Comparison of ENCODE assay signal across 8 cellular contexts in the genomic region with DNA sequence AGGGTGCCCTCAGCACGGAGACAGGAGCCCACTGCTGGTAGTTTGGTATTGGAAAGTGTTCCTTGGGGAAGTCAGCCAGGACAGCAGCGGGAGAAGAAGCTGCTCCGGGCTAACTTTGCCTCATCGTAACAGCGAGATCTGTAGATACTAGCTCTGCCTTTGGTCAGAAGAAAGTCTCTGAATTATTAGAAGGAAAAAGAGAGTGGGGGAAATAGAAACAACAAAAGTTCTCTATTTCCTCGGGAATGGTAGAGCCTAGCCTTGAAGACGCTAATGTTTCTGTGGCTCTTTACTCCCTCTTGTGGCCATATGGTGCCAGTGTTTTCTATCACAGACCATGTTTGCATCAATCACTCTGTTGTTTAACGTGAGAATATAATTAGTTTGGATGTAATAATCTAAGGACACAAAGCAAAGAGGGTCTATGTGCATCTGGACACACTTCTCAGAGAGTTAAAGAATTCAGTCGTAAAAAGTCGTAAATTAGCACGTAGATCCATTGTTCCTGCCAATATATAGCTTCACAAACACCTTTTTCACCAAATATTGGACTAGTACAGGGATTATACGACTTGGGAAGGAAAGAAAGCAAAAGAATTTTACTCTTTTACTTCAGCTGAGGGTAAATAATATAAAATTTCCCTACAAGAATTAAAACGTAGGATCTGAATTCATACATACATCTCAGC. TPM values are rescaled to one million over a fixed set of nuclear protein-coding genes. Genes with fewer than 3 reads are reported as not detected.
A peak's percentile ranks its signal among the peaks of the same experiment; 100 is the strongest.
DNase-seq lines count a peak whose midpoint lies in the region; ATAC-seq, FAIRE-seq and TF ChIP-seq lines count a peak whose summit lies in the region.

No MANE protein-coding gene starts in this region.

- CTCF ChIA-PET in HepG2 (lab: Yijun Ruan, JAX; ENCODE audit: low intra/inter-chr PET ratio, low total read pairs), result interaction anchor here (1.3 to 3.7 kb wide), 3 partner anchors 144 to 424 kb away, joined by 3 to 44 read pairs (median 14); a partner anchor contains a TSS

- H3K9ac ChIP-seq in HepG2 (ENCODE audit: insufficient read depth, low read depth, low read length), result peak overlapping the region; percentile 19; the same call in 1 of the 2 replicates

- peak; percentile 77 for ATAC-seq in GM18907 (IDR thresholded peaks at IDR 0.05; ENCODE audit: unreplicated experiment)
- ATAC-seq in HG03342 (IDR thresholded peaks at IDR 0.05; ENCODE audit: unreplicated experiment), result peak; percentile 74
- ATAC-seq in HepG2, result peak; percentile 93

- no TSS peak for BruUV-seq in HepG2 (replicated peaks; lab: Mats Ljungman, UMichigan)

- no peak for TF ChIP-seq EP300 in HepG2 (IDR thresholded peaks at IDR 0.05; ENCODE audit: low read depth in 2 of 2, low read length in 2 of 2)
- TF ChIP-seq EP300 in HepG2 (CRISPR knock-in tag; IDR thresholded peaks at IDR 0.05; ENCODE audit: borderline replicate concordance), result no peak

- no peaks in the 10 kb centered on the region for H3K36me3 ChIP-seq in HepG2 (replicated peaks in 1 of 2; ENCODE audit: control insufficient read depth in 1 of 2, insufficient read depth in 2 of 2, low read length in 2 of 2)

- TF ChIP-seq POLR2A in HepG2 (IDR thresholded peaks at IDR 0.05; ENCODE audit: insufficient read depth in 1 of 2, low read depth in 2 of 2, low read length in 2 of 2), result no peak

- H3K27ac ChIP-seq in HepG2 (ENCODE audit: extremely low read length, insufficient read depth, low read length), result no peak overlapping the region

- peak overlapping the region; percentile 85 for H2AFZ ChIP-seq in HepG2 (ENCODE audit: low read length)

- no peaks in the 10 kb centered on the region for H4K20me1 ChIP-seq in HepG2 (ENCODE audit: insufficient read depth, low read length)

- TF ChIP-seq CTCF in HepG2 (CRISPR knock-in tag; IDR thresholded peaks at IDR 0.05), result peak; percentile 87

- POLR2A ChIA-PET in HepG2 (lab: Yijun Ruan, JAX), result no interaction called here

- intact Hi-C loops in HepG2 (cut with micrococcal nuclease; ENCODE audit: unreplicated experiment), result loop anchor here (1.0 to 5.0 kb wide), 6 partner anchors 95 to 424 kb away; a partner anchor contains a TSS

- DNase-seq in C1 segment of cervical spinal cord (lab: John Stamatoyannopoulos, UW) (peak in 12 of 14 donors; percentile 36 to 82 (median 54)), NCI-H345 (lab: John Stamatoyannopoulos, UW) (peak; percentile 52), ecto neural progenitor cell (ENCODE audit: low spot score) (peak; percentile 67), HepG2 (ENCODE audit: low spot score) (peak; percentile 57)
- peak; percentile 23 for DNase-seq in activated CD4-positive, alpha-beta T cell treated with anti-CD3 and anti-CD28 coated beads for 1 hour
- DNase-seq in stimulated activated CD8-positive, alpha-beta memory T cell treated with anti-CD3 and anti-CD28 coated beads, Interleukin-7, amount 100 ng/mL, for 1 hour (ENCODE audit: low read depth in 2 of 2), result peak; percentile 19 to 20

- no peaks in the 10 kb centered on the region for H3K79me2 ChIP-seq in HepG2 (ENCODE audit: insufficient read depth, low read length)

- H3K4me1 ChIP-seq in HepG2 (ENCODE audit: insufficient read depth, low read length), result peaks cover 15% of the 10 kb centered on the region

- H3K9me3 ChIP-seq in HepG2 (ENCODE audit: low read length), result no peaks in the 10 kb centered on the region

- in situ Hi-C loops in HepG2 (cut with HindIII; ENCODE audit: extremely low pct_ligation_motif_present, low pct_unique_long_range_greater_than_20kb), result loop anchor here (10.0 kb wide), 2 partner anchors 387 to 427 kb away; a partner anchor contains a TSS

- peak overlapping the region; percentile 91 for H3K4me2 ChIP-seq in HepG2 (ENCODE audit: low read depth, low read length)

- peak overlapping the region; percentile 44 to 61 (median 53) for H3K4me3 ChIP-seq in HepG2 (replicated peaks in 1 of 3; ENCODE audit: insufficient read depth in 1 of 3, low read depth in 2 of 3, low read length in 3 of 3)

- 8% methylated on average over 13 of the region's 13 CpGs for WGBS in HepG2 (ENCODE audit: low lambda C conversion rate)

- TF ChIP-seq RAD21 in HepG2 (CRISPR knock-in tag; IDR thresholded peaks at IDR 0.05), result peak; percentile 79

- H3K27me3 ChIP-seq in HepG2 (ENCODE audit: control insufficient read depth in 1 of 2, insufficient read depth in 2 of 2, low read length in 2 of 2), result 0 out of 5 replicates have a peak, but pooled peaks cover 0 to 1% of the 10 kb centered on the region in 2 experiments

- FAIRE-seq in HepG2 (lab: Jason Lieb, UNC), result peak; percentile 74

TF ChIP-seq in HepG2, 621 proteins besides CTCF, POLR2A, EP300 and RAD21 (continues in another document):
- TF ChIP-seq SNAPC2 (CRISPR knock-in tag; IDR thresholded peaks at IDR 0.05) (0 out of 2 replicates have a peak, but pooled peaks have one; percentile 33), ZNF564 (CRISPR knock-in tag; IDR thresholded peaks at IDR 0.05) (peak; percentile 58; the same call in 1 of the 2 replicates), BCL6 (CRISPR knock-in tag; IDR thresholded peaks at IDR 0.05) (0 out of 2 replicates have a peak, but pooled peaks have one; percentile 6), NFATC3 (CRISPR knock-in tag; IDR thresholded peaks at IDR 0.05) (0 out of 2 replicates have a peak, but pooled peaks have one; percentile 19), SSRP1 (CRISPR knock-in tag; IDR thresholded peaks at IDR 0.05) (0 out of 2 replicates have a peak, but pooled peaks have one; percentile 33)
- TF ChIP-seq, protein P1, sequence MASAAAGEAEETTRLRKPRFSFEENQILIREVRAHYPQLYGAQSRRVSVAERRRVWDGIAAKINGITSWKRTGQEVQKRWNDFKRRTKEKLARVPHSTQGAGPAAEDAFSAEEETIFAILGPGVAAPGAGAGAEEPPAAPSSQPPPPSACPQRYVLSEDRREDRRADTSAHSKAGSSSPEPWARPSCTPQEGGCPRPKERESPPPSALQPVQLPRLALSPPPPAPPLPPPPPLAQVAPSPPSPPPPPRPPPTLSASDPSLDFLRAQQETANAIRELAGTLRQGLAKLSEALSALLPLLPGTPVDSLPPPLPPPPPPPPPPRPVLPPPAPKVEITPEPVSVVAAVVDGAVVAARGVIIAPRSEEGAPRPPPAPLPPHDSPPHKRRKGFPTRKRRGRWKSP (CRISPR knock-in tag; IDR thresholded peaks at IDR 0.05), result 0 out of 2 replicates have a peak, but pooled peaks have one; percentile 36
- TF ChIP-seq, protein P2, sequence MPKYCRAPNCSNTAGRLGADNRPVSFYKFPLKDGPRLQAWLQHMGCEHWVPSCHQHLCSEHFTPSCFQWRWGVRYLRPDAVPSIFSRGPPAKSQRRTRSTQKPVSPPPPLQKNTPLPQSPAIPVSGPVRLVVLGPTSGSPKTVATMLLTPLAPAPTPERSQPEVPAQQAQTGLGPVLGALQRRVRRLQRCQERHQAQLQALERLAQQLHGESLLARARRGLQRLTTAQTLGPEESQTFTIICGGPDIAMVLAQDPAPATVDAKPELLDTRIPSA (CRISPR knock-in tag; IDR thresholded peaks at IDR 0.05; ENCODE audit: borderline replicate concordance), result no peak

RNA-seq across cellular contexts. Expression of a gene that starts 40.2 kb away (rescaled TPM):
- total RNA-seq in HepG2 (2016; rRNA removed; fragmentation: Illumina TruSeq; extraction: Trizol), result 399 and 508 TPM in 2 replicates
- 60.7 and 79.3 TPM in 2 replicates for total RNA-seq in HepG2 (2016; cell fraction: cytosol; rRNA removed; fragmentation: Illumina TruSeq; extraction: Trizol; ENCODE audit: low read depth)
- 397 and 512 TPM in 2 replicates for total RNA-seq in HepG2 (2016; cell fraction: insoluble cytoplasmic fraction; rRNA removed; fragmentation: Illumina TruSeq; extraction: Trizol)
- 102 and 119 TPM in 2 replicates for total RNA-seq in HepG2 (2016; cell fraction: membrane; rRNA removed; fragmentation: Illumina TruSeq; extraction: Trizol)
- total RNA-seq in HepG2 (2016; cell fraction: nucleus; rRNA removed; fragmentation: Illumina TruSeq; extraction: Trizol), result 218 and 251 TPM in 2 replicates
- polyA plus RNA-seq in HepG2 (2011; rRNA removed), result 163 and 178 TPM in 2 replicates
- polyA plus RNA-seq in HepG2 (2011; cell fraction: cytosol; rRNA removed), result 98.0 and 194 TPM in 2 replicates
- 119 and 175 TPM in 2 replicates for polyA plus RNA-seq in HepG2 (2011; cell fraction: nucleus; rRNA removed)
- polyA plus RNA-seq in HepG2 (2012), result 153 and 212 TPM in 2 replicates
- polyA plus RNA-seq in HepG2 (2016; cell fraction: cytosol; fragmentation: Illumina TruSeq; extraction: Trizol; ENCODE audit: low read depth), result 35.4 and 40.3 TPM in 2 replicates
- 332 and 336 TPM in 2 replicates for polyA plus RNA-seq in HepG2 (2016; cell fraction: insoluble cytoplasmic fraction; fragmentation: Illumina TruSeq; extraction: Trizol; ENCODE audit: low read depth)
- polyA plus RNA-seq in HepG2 (2016; cell fraction: membrane; fragmentation: Illumina TruSeq; extraction: Trizol; ENCODE audit: low read depth), result 57.1 and 67.7 TPM in 2 replicates
- 221 and 269 TPM in 2 replicates for polyA plus RNA-seq in HepG2 (2016; cell fraction: nucleus; fragmentation: Illumina TruSeq; extraction: Trizol; ENCODE audit: insufficient read depth, low read depth)
- polyA minus RNA-seq in HepG2 (2011; rRNA and poly(A)+ RNA removed; ENCODE audit: low replicate concordance), result 271 and 288 TPM in 2 replicates
- 117 and 147 TPM in 2 replicates for polyA minus RNA-seq in HepG2 (2011; cell fraction: cytosol; rRNA and poly(A)+ RNA removed)
- polyA minus RNA-seq in HepG2 (2011; cell fraction: nucleus; rRNA and poly(A)+ RNA removed), result 131 and 184 TPM in 2 replicates

RNA-seq across cellular contexts. Expression of a gene that starts 56.3 kb away (rescaled TPM):
- 11.2 and 14.9 TPM in 2 replicates for total RNA-seq in HepG2 (2016; rRNA removed; fragmentation: Illumina TruSeq; extraction: Trizol)
- total RNA-seq in HepG2 (2016; cell fraction: cytosol; rRNA removed; fragmentation: Illumina TruSeq; extraction: Trizol; ENCODE audit: low read depth), result 3.2 and 3.7 TPM in 2 replicates
- total RNA-seq in HepG2 (2016; cell fraction: insoluble cytoplasmic fraction; rRNA removed; fragmentation: Illumina TruSeq; extraction: Trizol), result 13.3 and 15.4 TPM in 2 replicates
- 7.0 and 8.4 TPM in 2 replicates for total RNA-seq in HepG2 (2016; cell fraction: membrane; rRNA removed; fragmentation: Illumina TruSeq; extraction: Trizol)
- total RNA-seq in HepG2 (2016; cell fraction: nucleus; rRNA removed; fragmentation: Illumina TruSeq; extraction: Trizol), result 3.7 and 5.8 TPM in 2 replicates
- 4.9 and 6.4 TPM in 2 replicates for polyA plus RNA-seq in HepG2 (2011; rRNA removed)
- 6.7 and 7.1 TPM in 2 replicates for polyA plus RNA-seq in HepG2 (2011; cell fraction: cytosol; rRNA removed)
- 2.5 TPM in 2 replicates for polyA plus RNA-seq in HepG2 (2011; cell fraction: nucleus; rRNA removed)
- polyA plus RNA-seq in HepG2 (2012), result 6.2 and 6.6 TPM in 2 replicates
- polyA plus RNA-seq in HepG2 (2016; cell fraction: cytosol; fragmentation: Illumina TruSeq; extraction: Trizol; ENCODE audit: low read depth), result 1.0 and 1.2 TPM in 2 replicates
- 16.1 and 16.3 TPM in 2 replicates for polyA plus RNA-seq in HepG2 (2016; cell fraction: insoluble cytoplasmic fraction; fragmentation: Illumina TruSeq; extraction: Trizol; ENCODE audit: low read depth)
- polyA plus RNA-seq in HepG2 (2016; cell fraction: membrane; fragmentation: Illumina TruSeq; extraction: Trizol; ENCODE audit: low read depth), result 2.5 and 2.7 TPM in 2 replicates
- polyA plus RNA-seq in HepG2 (2016; cell fraction: nucleus; fragmentation: Illumina TruSeq; extraction: Trizol; ENCODE audit: insufficient read depth, low read depth), result 5.1 and 5.5 TPM in 2 replicates
- 3.0 and 11.3 TPM in 2 replicates for polyA minus RNA-seq in HepG2 (2011; rRNA and poly(A)+ RNA removed; ENCODE audit: low replicate concordance)
- 8.5 and 9.0 TPM in 2 replicates for polyA minus RNA-seq in HepG2 (2011; cell fraction: cytosol; rRNA and poly(A)+ RNA removed)
- 5.5 and 10.3 TPM in 2 replicates for polyA minus RNA-seq in HepG2 (2011; cell fraction: nucleus; rRNA and poly(A)+ RNA removed)
